26 cellular contexts compared by ENCODE assay signal in the genomic region with DNA sequence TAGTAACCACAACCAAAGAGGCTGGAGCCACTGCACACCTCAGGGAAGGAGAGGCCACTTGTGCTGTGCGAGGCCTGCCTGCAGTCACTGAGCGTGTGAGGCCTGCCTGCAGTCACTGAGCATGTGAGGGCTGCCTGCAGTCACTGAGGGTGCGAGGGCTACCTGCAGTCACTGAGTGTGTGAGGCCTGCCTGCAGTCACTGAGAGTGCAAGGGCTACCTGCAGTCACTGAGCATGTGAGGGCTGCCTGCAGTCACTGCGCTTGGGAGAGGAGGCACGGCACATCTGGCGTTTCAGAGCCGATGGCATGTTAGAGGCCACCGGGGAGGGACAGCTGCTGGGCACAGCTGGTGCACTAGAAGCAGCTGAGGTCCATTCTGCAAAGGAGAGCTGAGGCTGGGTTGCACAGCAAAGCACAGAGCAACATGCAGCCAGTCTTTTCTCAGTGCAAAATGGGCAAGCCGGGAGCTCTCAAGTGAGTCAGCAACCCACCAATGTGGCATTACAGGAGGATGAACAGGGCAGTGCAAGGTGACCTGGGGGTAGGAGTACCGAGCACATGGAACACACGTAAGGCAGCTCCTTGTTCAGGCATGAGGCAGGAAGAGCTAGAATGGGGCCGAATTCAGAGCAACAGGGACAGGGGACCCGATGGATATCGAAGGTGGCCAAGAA.
"Had no signal": no experiment of that assay in that cellular context is flagged by ENCODE, and none has a peak within 500 bp of the region (broad histone marks: within the 10 kb centered on the region; RNA-seq: fewer than 3 reads in every experiment).

No MANE protein-coding gene starts in this region.

- DNase-seq: activated B cell treated with CpG ODN at 0.5 μM for 24 hours; activated CD4-positive, alpha-beta memory T cell treated with anti-CD3 and anti-CD28 coated beads for 36 hours; activated CD4-positive, alpha-beta T cell treated with anti-CD3 and anti-CD28 coated beads for 1 hour; activated CD4-positive, alpha-beta T cell treated with anti-CD3 and anti-CD28 coated beads, Interleukin-2, amount 10 ng/mL, durations not matched to agents 24 days and 14 days; activated CD8-positive, alpha-beta memory T cell treated with anti-CD3 and anti-CD28 coated beads for 24 hours; activated gamma-delta T cell treated with Interleukin-2 at 50 U/mL for 16 hours; activated naive CD4-positive, alpha-beta T cell treated with anti-CD3 and anti-CD28 coated beads, Interleukin-2, amount 10 ng/mL, durations not matched to agents 7 days and 5 days; activated naive CD8-positive, alpha-beta T cell treated with anti-CD3 and anti-CD28 coated beads for 36 hours; activated T-cell treated with anti-CD3 and anti-CD28 coated beads, Interleukin-2, amount 50 U/mL, for 4 hours; brain microvascular endothelial cell; Karpas-422; MM.1S; NCI-H1105; NCI-H1436; NCI-H1694 treated with DMSO at 0.1 percent for 48 hours; NCI-H2029 treated with DMSO at 0.1 percent for 48 hours; NCI-H345; NCI-H510A; NCI-H526 treated with DMSO at 0.1 percent for 48 hours; NK-92 treated with Interleukin-12 subunit alpha and Interleukin-12 subunit beta, amount 100 ng/mL, for 24 hours; PC-3; SIG-M5; T-helper 17 cell; T-helper 9 cell had no signal

- H3K27me3 ChIP-seq: brain microvascular endothelial cell, cardiac muscle cell had no signal

- ATAC-seq: activated T-cell treated with anti-CD3 and anti-CD28 coated beads, Interleukin-2, amount 50 U/mL, for 4 hours; K562; PC-3; T-helper 17 cell had no signal

- H3K36me3 ChIP-seq: brain microvascular endothelial cell, cardiac muscle cell had no signal

- H3K4me3 ChIP-seq: cardiac muscle cell, K562 had no signal

- H3K27ac ChIP-seq: brain microvascular endothelial cell, cardiac muscle cell had no signal
